Comparison of ENCODE assay signal across 7 cellular contexts in genomic region chr17:70569131-70569530, GRCh38.
"Had no signal": no experiment of that assay in that cellular context is flagged by ENCODE, and none has a peak within 500 bp of the region (broad histone marks: within the 10 kb centered on the region; RNA-seq: fewer than 3 reads in every experiment).

No MANE protein-coding gene starts in this region.

- H3K4me3 Mint-ChIP-seq: HFFc6, IgD-negative memory B cell had no signal

- H3K27ac Mint-ChIP-seq: HFFc6, IgD-negative memory B cell had no signal

- FAIRE-seq: HepG2 had no signal

- H3K4me1 Mint-ChIP-seq: IgD-negative memory B cell had no signal

- DNase-seq: GM23248, GOT3, H7, HFFc6, KBM-7 had no signal

- H3K36me3 Mint-ChIP-seq: IgD-negative memory B cell had no signal
